ENCODE assay signal across 1 cellular context in genomic region chr18:62850619-62851306, GRCh38.
TF ChIP-seq lines count a peak whose summit lies in the region.

No MANE protein-coding gene starts in this region.

TF ChIP-seq in K562, 482 proteins besides CTCF, POLR2A, EP300 and RAD21 (continued from another document and continues in another):
- no peak for TF ChIP-seq RUNX1 (IDR thresholded peaks at IDR 0.05; ENCODE audit: low read depth)
- TF ChIP-seq ATF2 (CRISPR knock-in tag; IDR thresholded peaks at IDR 0.05), result no peak
- TF ChIP-seq ELK3 (CRISPR knock-in tag; IDR thresholded peaks at IDR 0.05), result no peak
- no peak for TF ChIP-seq FOS (IDR thresholded peaks at IDR 0.05; ENCODE audit: extremely low read depth, insufficient read length)
- no peak for TF ChIP-seq ZNF583 (CRISPR knock-in tag; IDR thresholded peaks at IDR 0.05)
- no peak for TF ChIP-seq HOMEZ (CRISPR knock-in tag; IDR thresholded peaks at IDR 0.05)
- TF ChIP-seq YY1 (IDR thresholded peaks at IDR 0.05; ENCODE audit: borderline replicate concordance in 1 of 3, control insufficient read depth in 1 of 3, extremely low read depth in 1 of 3, insufficient read depth in 3 of 3, insufficient read length in 1 of 3, insufficient replicate concordance in 2 of 3, low read depth in 1 of 3, low read length in 2 of 3), result no peak
- no peak for TF ChIP-seq ATF4 (CRISPR knock-in tag; IDR thresholded peaks at IDR 0.05)
- TF ChIP-seq L3MBTL2 (IDR thresholded peaks at IDR 0.05), result peak; percentile 21; the same call in 1 of the 2 replicates
- TF ChIP-seq FOXJ3 (CRISPR knock-in tag; IDR thresholded peaks at IDR 0.05), result no peak
- TF ChIP-seq HIVEP1 (CRISPR knock-in tag; IDR thresholded peaks at IDR 0.05), result no peak
- no peak for TF ChIP-seq HINFP (tag; conservative IDR thresholded peaks at IDR 0.05; ENCODE audit: low read depth)
- TF ChIP-seq SIN3B (IDR thresholded peaks at IDR 0.05; ENCODE audit: low read depth), result no peak
- no peak for TF ChIP-seq NCOA6 (IDR thresholded peaks at IDR 0.05)
- no peak for TF ChIP-seq MGA (IDR thresholded peaks at IDR 0.05)
- TF ChIP-seq IFI16 (CRISPR knock-in tag; IDR thresholded peaks at IDR 0.05), result no peak
- no peak for TF ChIP-seq ZNF318 (IDR thresholded peaks at IDR 0.05; ENCODE audit: borderline replicate concordance in 1 of 2, low read depth in 1 of 2)
